In the genomic region with DNA sequence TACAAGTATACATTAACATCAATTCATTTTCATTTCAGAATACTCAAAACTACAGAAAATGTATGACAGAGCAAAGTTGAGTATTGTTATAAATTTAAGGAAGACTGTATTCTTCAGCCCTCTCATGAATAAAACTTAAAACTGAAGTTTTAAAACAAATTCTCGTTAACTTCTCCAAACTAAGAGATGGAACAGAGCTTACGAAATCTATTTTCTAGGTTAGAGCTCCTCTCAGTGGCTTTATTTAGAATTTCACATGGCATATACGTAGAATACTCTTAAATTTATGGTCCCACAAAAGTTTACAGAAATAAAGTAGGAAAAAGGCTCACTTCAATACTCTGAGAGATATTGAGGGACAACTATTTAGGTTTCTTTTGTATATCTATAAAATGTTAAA, we compare ENCODE assay signal across 8 cellular contexts.
DNase-seq lines count a peak whose midpoint lies in the region; ATAC-seq and TF ChIP-seq lines count a peak whose summit lies in the region.

No MANE protein-coding gene starts in this region.

- H3K27me3 ChIP-seq in brain microvascular endothelial cell (replicated peaks) (no peaks in the 10 kb centered on the region), mesenchymal stem cell (ENCODE audit: control insufficient read depth in 1 of 2, insufficient read depth in 1 of 2, low read length in 2 of 2) (no peaks in the 10 kb centered on the region)

- no peak overlapping the region for H3K14ac ChIP-seq in mesenchymal stem cell (ENCODE audit: low read length in 2 of 2)

- no peak for ATAC-seq in left cardiac atrium

- no peak overlapping the region for H3K9ac ChIP-seq in mesenchymal stem cell (ENCODE audit: low read length)

- H3K27ac ChIP-seq in HEK293 (ENCODE audit: extremely low read depth, low read depth, low read length) (no peak overlapping the region), brain microvascular endothelial cell (no peak overlapping the region), mesenchymal stem cell (ENCODE audit: low read length, poor library complexity, severe bottlenecking) (no peak overlapping the region)

- no peak overlapping the region for H2BK5ac ChIP-seq in mesenchymal stem cell (ENCODE audit: low read depth, low read length, poor library complexity, severe bottlenecking)

- H2AFZ ChIP-seq in mesenchymal stem cell (ENCODE audit: low read depth, low read length), result no peak overlapping the region

- H3K4me2 ChIP-seq in mesenchymal stem cell (ENCODE audit: low read length, poor library complexity, severe bottlenecking), result no peak overlapping the region

- H3K4me3 ChIP-seq in HEK293 (ENCODE audit: low read depth, low read length) (no peak overlapping the region), brain microvascular endothelial cell (ENCODE audit: low read depth, low read length) (no peak overlapping the region), mesenchymal stem cell (ENCODE audit: insufficient read depth in 1 of 2, low read depth in 1 of 2, low read length in 2 of 2) (no peak overlapping the region)

- no peak overlapping the region for H2BK120ac ChIP-seq in mesenchymal stem cell (ENCODE audit: low read depth, low read length)

- CTCF ChIA-PET in HEK293 (lab: Yijun Ruan, JAX), result interaction anchor here (0.6 to 1.3 kb wide), 10 partner anchors 12 to 911 kb away, joined by 3 to 8 read pairs (median 4); no protein-coding TSS in a partner anchor

- no peak overlapping the region for H2BK15ac ChIP-seq in mesenchymal stem cell (ENCODE audit: low read depth, poor library complexity, severe bottlenecking)

- no peak overlapping the region for H2AK5ac ChIP-seq in mesenchymal stem cell (ENCODE audit: low read length, severe bottlenecking)

- DNase-seq in ELR (ENCODE audit: low read depth) (peak; percentile 18), NCI-H2081 treated with DMSO at 0.1 percent for 48 hours (lab: John Stamatoyannopoulos, UW) (peak; percentile 19), brain microvascular endothelial cell (no peak), mesenchymal stem cell (peak; percentile 8), left cardiac atrium (no peak)
- DNase-seq in activated CD4-positive, CD25-positive, alpha-beta regulatory T cell (lab: John Stamatoyannopoulos, UW), result no peak
- no peak for DNase-seq in stimulated activated CD4-positive, alpha-beta T cell treated with anti-CD3 and anti-CD28 coated beads, Interleukin-4, amount 100 ng/mL, for 4 hours

- H4K91ac ChIP-seq in mesenchymal stem cell (ENCODE audit: low read length), result no peak overlapping the region

- H3K23ac ChIP-seq in mesenchymal stem cell (ENCODE audit: low read length in 2 of 2), result no peak overlapping the region

- no peaks in the 10 kb centered on the region for H3K36me3 ChIP-seq in HEK293 (ENCODE audit: control insufficient read depth in 2 of 2, insufficient read depth in 1 of 2, low read length in 2 of 2)
- H3K36me3 ChIP-seq in brain microvascular endothelial cell (replicated peaks), result no peaks in the 10 kb centered on the region
- no peaks in the 10 kb centered on the region for H3K36me3 ChIP-seq in mesenchymal stem cell (ENCODE audit: control insufficient read depth in 1 of 2, insufficient read depth in 2 of 2, low read depth in 1 of 2, low read length in 2 of 2)

- 38% methylated on average over 1 of the region's 3 CpGs for WGBS in mesenchymal stem cell

- no peaks in the 10 kb centered on the region for H3K79me1 ChIP-seq in mesenchymal stem cell (replicated peaks; ENCODE audit: low read length, poor library complexity, severe bottlenecking)

- intact Hi-C loops in left cardiac atrium (cut with DNase I), result loop anchor here in 1 of 2 donors (5.0 kb wide), 1 partner anchor 908 kb away; no protein-coding TSS in a partner anchor

- no peak overlapping the region for H3K18ac ChIP-seq in mesenchymal stem cell (ENCODE audit: low read depth in 1 of 2, low read length in 2 of 2)

- TF ChIP-seq CTCF in HEK293 (tag by site-specific recombination; IDR thresholded peaks at IDR 0.05) (no peak), brain microvascular endothelial cell (IDR thresholded peaks at IDR 0.05; ENCODE audit: low read depth, low read length, missing control alignments) (peak; percentile 21)

- no peak overlapping the region for H2BK12ac ChIP-seq in mesenchymal stem cell (ENCODE audit: low read length in 2 of 2)

- no peaks in the 10 kb centered on the region for H3K9me3 ChIP-seq in HEK293 (ENCODE audit: control insufficient read depth, insufficient read depth, low read depth, low read length)
- no peaks in the 10 kb centered on the region for H3K9me3 ChIP-seq in mesenchymal stem cell (ENCODE audit: control insufficient read depth, low read length)

- in situ Hi-C loops in brain microvascular endothelial cell (cut with HindIII; ENCODE audit: low pct_ligation_motif_present, low sequenced_read_pairs), result no loop called here

- POLR2A ChIA-PET in HEK293 (lab: Yijun Ruan, JAX), result no interaction called here

- H4K8ac ChIP-seq in mesenchymal stem cell (ENCODE audit: low read length), result no peak overlapping the region

- H3K4me1 ChIP-seq in HEK293 (ENCODE audit: control insufficient read depth, insufficient read depth, low read length), result no peaks in the 10 kb centered on the region
- H3K4me1 ChIP-seq in mesenchymal stem cell (ENCODE audit: control insufficient read depth, insufficient read depth, low read depth, low read length), result no peaks in the 10 kb centered on the region

- no peak overlapping the region for H3K4ac ChIP-seq in mesenchymal stem cell (ENCODE audit: low read depth in 1 of 2, low read length in 2 of 2)

TF ChIP-seq in HEK293, 187 proteins besides CTCF, POLR2A, EP300 and RAD21:
- no peak for TF ChIP-seq ZNF548 (tag by site-specific recombination; IDR thresholded peaks at IDR 0.05)
- TF ChIP-seq ZNF654 (tag by site-specific recombination; IDR thresholded peaks at IDR 0.05; ENCODE audit: low read depth), result peak; percentile 66
- no peak for TF ChIP-seq ZNF585B (tag by site-specific recombination; IDR thresholded peaks at IDR 0.05)

Comparison
In these comparisons a context has a peak if more than half of its experiments do, and no peak if none do; other contexts are left out.
1. DNase-seq: peak in ELR (single experiment), NCI-H2081 treated with DMSO at 0.1 percent for 48 hours (single experiment) and mesenchymal stem cell (single experiment); none in brain microvascular endothelial cell (single experiment), activated CD4-positive, CD25-positive, alpha-beta regulatory T cell (0 of 4), stimulated activated CD4-positive, alpha-beta T cell treated with anti-CD3 and anti-CD28 coated beads, Interleukin-4, amount 100 ng/mL, for 4 hours (0 of 2) and left cardiac atrium (single experiment).